ENCODE assay signal across 8 cellular contexts in genomic region chr6:36029464-36029863, GRCh38. TPM values are rescaled to one million over a fixed set of nuclear protein-coding genes. Genes with fewer than 3 reads are reported as not detected.
DNase-seq lines count a peak whose midpoint lies in the region; ATAC-seq and TF ChIP-seq lines count a peak whose summit lies in the region.

No MANE protein-coding gene starts in this region.

- peaks cover 49 to 60% (median 58%) of the 10 kb centered on the region in 3 donors for H3K4me1 Mint-ChIP-seq in CD8-positive, alpha-beta memory T cell

- WGBS in right lobe of liver (ENCODE audit: insufficient coverage, low coverage, low lambda C conversion rate, missing lambda C conversion rate), result under 1% methylated on average over 6 of the region's 6 CpGs
- 6% methylated on average over 6 of the region's 6 CpGs for WGBS in urinary bladder

- H3K36me3 ChIP-seq in CD8-positive, alpha-beta memory T cell (ENCODE audit: insufficient read depth, low read length), result no peaks in the 10 kb centered on the region
- H3K36me3 ChIP-seq in Karpas-422 (ENCODE audit: insufficient read depth, low read length), result no peaks in the 10 kb centered on the region
- no peaks in the 10 kb centered on the region for H3K36me3 ChIP-seq in right lobe of liver
- H3K36me3 ChIP-seq in urinary bladder (ENCODE audit: insufficient read depth), result no peaks in the 10 kb centered on the region

- peaks cover 69% of the 10 kb centered on the region for H3K79me2 ChIP-seq in Karpas-422 (ENCODE audit: low read length)

- H4K20me1 ChIP-seq in Karpas-422 (ENCODE audit: insufficient read depth, low read depth, low read length), result peaks cover 4% of the 10 kb centered on the region; the same call in 1 of the 2 replicates

- POLR2A ChIA-PET in CD8-positive, alpha-beta memory T cell (lab: Charles Lee), result interaction anchor here (0.6 to 2.8 kb wide), 6 partner anchors 85 to 199 kb away, joined by 3 to 24 read pairs (median 8); partner anchors contain the start of gene MAPK13

- no peak for TF ChIP-seq POLR2A in right lobe of liver (IDR thresholded peaks at IDR 0.05)

- no peaks in the 10 kb centered on the region for H3K9me2 ChIP-seq in Karpas-422 (replicated peaks; ENCODE audit: insufficient read depth, low read length)

- H3K27me3 ChIP-seq in CD8-positive, alpha-beta memory T cell (ENCODE audit: insufficient read depth, low read length, poor library complexity, severe bottlenecking), result no peaks in the 10 kb centered on the region
- H3K27me3 ChIP-seq in Karpas-422 (ENCODE audit: low read length) (no peaks in the 10 kb centered on the region), right lobe of liver (no peaks in the 10 kb centered on the region)

- no peaks in the 10 kb centered on the region for H3K9me3 ChIP-seq in CD8-positive, alpha-beta memory T cell (ENCODE audit: low read length)
- H3K9me3 ChIP-seq in Karpas-422 (ENCODE audit: low read length) (no peaks in the 10 kb centered on the region), right lobe of liver (no peaks in the 10 kb centered on the region)

- peak overlapping the region; percentile 89 for H3K4me2 ChIP-seq in Karpas-422 (ENCODE audit: low read depth, low read length, poor library complexity, severe bottlenecking)

- DNase-seq in CD8-positive, alpha-beta memory T cell, result no peak
- DNase-seq in Karpas-422, result peak; percentile 62
- peak; percentile 92 for DNase-seq in amniotic epithelial cell (ENCODE audit: low read depth)
- no peak for DNase-seq in right lobe of liver
- DNase-seq in G401 (ENCODE audit: low spot score), result no peak
- no peak for DNase-seq in NCI-H1694 (lab: John Stamatoyannopoulos, UW)

- H3K4me3 Mint-ChIP-seq in CD8-positive, alpha-beta memory T cell, result peak overlapping the region; percentile 88 to 95 (median 91)

- no peak overlapping the region for H2AFZ ChIP-seq in Karpas-422 (ENCODE audit: low read length)

- CTCF ChIA-PET in CD8-positive, alpha-beta memory T cell (lab: Charles Lee), result interaction anchor here (0.7 to 5.6 kb wide), 14 partner anchors 13 to 311 kb away, joined by 3 to 81 read pairs (median 10); partner anchors contain the start of gene MAPK13

- H3K27me3 Mint-ChIP-seq in CD8-positive, alpha-beta memory T cell, result peaks cover 0 to 6% of the 10 kb centered on the region in 2 donors

- H3K27ac Mint-ChIP-seq in CD8-positive, alpha-beta memory T cell, result peak overlapping the region in 7 of 8 donors; percentile 29 to 95 (median 90)

- intact Hi-C loops in right lobe of liver (cut with DNase I), result loop anchor here in 1 of 2 donors (5.0 kb wide), 1 partner anchor 68 kb away; no protein-coding TSS in a partner anchor

- H3K4me3 ChIP-seq in CD8-positive, alpha-beta memory T cell (ENCODE audit: low read length), result peak overlapping the region; percentile 92
- H3K4me3 ChIP-seq in Karpas-422 (ENCODE audit: low read length) (peak overlapping the region; percentile 100), right lobe of liver (peak overlapping the region; percentile 86 to 96 (median 92)), urinary bladder (ENCODE audit: low read depth, low read length) (peak overlapping the region; percentile 93)

- no peaks in the 10 kb centered on the region for H3K9me3 Mint-ChIP-seq in CD8-positive, alpha-beta memory T cell

- peak overlapping the region; percentile 90 for H3K27ac ChIP-seq in CD8-positive, alpha-beta memory T cell (ENCODE audit: low read depth, low read length)
- peak overlapping the region; percentile 78 for H3K27ac ChIP-seq in Karpas-422 (ENCODE audit: low read length)
- peak overlapping the region; percentile 95 to 97 (median 95) for H3K27ac ChIP-seq in right lobe of liver
- no peak overlapping the region for H3K27ac ChIP-seq in urinary bladder (ENCODE audit: low read depth)

- H3K36me3 Mint-ChIP-seq in CD8-positive, alpha-beta memory T cell, result peaks cover 0 to 14% (median 2%) of the 10 kb centered on the region in 3 donors

- in situ Hi-C loops in G401 (cut with HindIII; ENCODE audit: low sequenced_read_pairs), result no loop called here

- ATAC-seq in right lobe of liver (peak in 2 of 4 donors; percentile 5 to 21), GM18909 (IDR thresholded peaks at IDR 0.05; ENCODE audit: poor library complexity, unreplicated experiment) (no peak)

- H3K9ac ChIP-seq in Karpas-422 (ENCODE audit: low read length), result peak overlapping the region; percentile 99

- no peak for TF ChIP-seq CTCF in right lobe of liver (IDR thresholded peaks at IDR 0.05)

- H3K4me1 ChIP-seq in CD8-positive, alpha-beta memory T cell (ENCODE audit: insufficient read depth, low read length), result peaks cover 40% of the 10 kb centered on the region
- H3K4me1 ChIP-seq in Karpas-422 (ENCODE audit: low read length) (peaks cover 22% of the 10 kb centered on the region), right lobe of liver (peaks cover 0 to 41% (median 8%) of the 10 kb centered on the region in 4 donors), urinary bladder (ENCODE audit: insufficient read depth) (no peaks in the 10 kb centered on the region)

RNA-seq across cellular contexts. Expression of gene MAPK14, which starts 1.9 kb away (rescaled TPM):
- 10 to 100 TPM; 46.5 to 48.4 TPM for total RNA-seq in CD8-positive, alpha-beta memory T cell
- 52.5 TPM for polyA plus RNA-seq in CD8-positive, alpha-beta memory T cell
- total RNA-seq in Karpas-422 (2014; rRNA removed; shearing (Covaris generic); ENCODE audit: low replicate concordance), result 46.2 and 56.1 TPM in 2 replicates
- total RNA-seq in right lobe of liver, result 10 to 100 TPM; 37.9 to 53.3 (median 45.3) TPM
- 84.1 TPM for total RNA-seq in urinary bladder
- 48.8 TPM for polyA plus RNA-seq in urinary bladder
- 29.5 and 32.9 TPM in 2 replicates for total RNA-seq in G401 (2014; rRNA removed; shearing (Covaris generic))

RNA-seq across cellular contexts. Expression of gene SLC26A8, which starts 5.0 kb away (rescaled TPM):
- not detected for total RNA-seq in CD8-positive, alpha-beta memory T cell
- not detected for polyA plus RNA-seq in CD8-positive, alpha-beta memory T cell
- not detected in 2 replicates for total RNA-seq in Karpas-422 (2014; rRNA removed; shearing (Covaris generic); ENCODE audit: low replicate concordance)
- total RNA-seq in right lobe of liver, result under 1 TPM; 0.06 to 0.33 (median 0.09) TPM
- 0.11 TPM for total RNA-seq in urinary bladder
- polyA plus RNA-seq in urinary bladder, result 0.09 TPM
- not detected in 2 replicates for total RNA-seq in G401 (2014; rRNA removed; shearing (Covaris generic))

Comparison
In these comparisons a context has a peak if more than half of its experiments do, and no peak if none do; other contexts are left out.
1. DNase-seq: peak in Karpas-422 (single experiment) and amniotic epithelial cell (single experiment); none in CD8-positive, alpha-beta memory T cell (0 of 5), right lobe of liver (0 of 3), G401 (single experiment) and NCI-H1694 (single experiment).
2. Peak in every context shown above with its lines, with median percentiles within 50 percentile points of each other: H3K4me3 ChIP-seq.